ENCODE assay signal across 1 cellular context in the genomic region with DNA sequence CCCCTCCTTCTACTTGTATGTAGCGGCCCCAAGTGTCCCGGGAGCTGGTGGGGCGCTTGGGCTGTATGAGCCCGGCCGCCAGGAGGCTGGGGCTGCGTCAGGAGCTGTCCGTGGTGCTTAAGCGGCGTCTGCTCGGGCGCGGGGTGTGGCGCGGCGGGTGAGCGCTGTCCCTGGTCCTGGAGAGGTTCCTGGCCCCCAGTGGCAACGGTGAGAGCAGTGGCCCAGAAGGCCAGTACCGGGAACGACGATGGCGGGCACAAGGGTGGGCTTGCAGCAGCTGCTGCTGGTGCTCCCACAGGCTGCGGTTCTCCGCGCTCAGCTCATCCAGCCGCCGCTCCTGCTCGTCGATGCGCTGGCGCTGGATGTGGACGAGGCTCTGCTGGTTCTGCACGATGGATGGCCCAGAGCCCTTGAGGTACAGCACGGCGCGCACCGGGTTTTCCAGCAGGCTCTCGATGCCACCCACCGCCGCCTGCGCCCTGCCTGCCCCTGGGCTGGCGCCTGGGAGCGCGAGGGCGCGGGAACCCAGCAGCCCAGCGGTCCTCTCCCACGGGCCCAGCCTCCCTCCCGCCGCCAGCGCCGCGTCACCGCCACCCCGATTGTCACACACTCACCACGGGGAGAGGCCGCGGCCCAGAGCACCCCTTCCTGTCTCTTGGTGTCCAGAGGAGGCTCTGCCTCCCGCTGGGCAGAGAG.
A peak's percentile ranks its signal among the peaks of the same experiment; 100 is the strongest.
TF ChIP-seq lines count a peak whose summit lies in the region.

No MANE protein-coding gene starts in this region.

TF ChIP-seq in H1, 55 proteins besides CTCF, POLR2A, EP300 and RAD21 (continued from another document):
- TF ChIP-seq NANOG (IDR thresholded peaks at IDR 0.05; ENCODE audit: insufficient read depth, low read depth, low read length, poor library complexity, severe bottlenecking): peak; percentile 41
- peak; percentile 55; the same call in 1 of the 2 replicates for TF ChIP-seq E2F6 (IDR thresholded peaks at IDR 0.05)
- no peak for TF ChIP-seq BCL11A (IDR thresholded peaks at IDR 0.05; ENCODE audit: low read depth in 2 of 2, low read length in 2 of 2)
- no peak for TF ChIP-seq CTBP2 (IDR thresholded peaks at IDR 0.05; ENCODE audit: borderline replicate concordance, insufficient read depth, insufficient read length, low read length)
- TF ChIP-seq SIRT6 (IDR thresholded peaks at IDR 0.05; ENCODE audit: low read length): no peak
- no peak for TF ChIP-seq SP4 (IDR thresholded peaks at IDR 0.05; ENCODE audit: low read length)
- TF ChIP-seq TBP (IDR thresholded peaks at IDR 0.05; ENCODE audit: low read depth, low read length): peak; percentile 58; the same call in 1 of the 2 replicates
- no peak for TF ChIP-seq CBX5 (IDR thresholded peaks at IDR 0.05; ENCODE audit: low read depth, low read length)
- TF ChIP-seq, protein P1, sequence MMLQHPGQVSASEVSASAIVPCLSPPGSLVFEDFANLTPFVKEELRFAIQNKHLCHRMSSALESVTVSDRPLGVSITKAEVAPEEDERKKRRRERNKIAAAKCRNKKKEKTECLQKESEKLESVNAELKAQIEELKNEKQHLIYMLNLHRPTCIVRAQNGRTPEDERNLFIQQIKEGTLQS (IDR thresholded peaks at IDR 0.05; ENCODE audit: insufficient read depth, low read depth, low read length): no peak
- TF ChIP-seq CREB1 (IDR thresholded peaks at IDR 0.05): peak; percentile 80
- no peak for TF ChIP-seq GTF2F1 (IDR thresholded peaks at IDR 0.05; ENCODE audit: borderline replicate concordance, low read depth, low read length)
- no peak for TF ChIP-seq TAF1 (IDR thresholded peaks at IDR 0.05; ENCODE audit: low read depth, low read length)
- TF ChIP-seq RNF2 (IDR thresholded peaks at IDR 0.05; ENCODE audit: borderline replicate concordance, low read depth, low read length, missing control alignments, poor library complexity, severe bottlenecking): peak; percentile 41
- TF ChIP-seq SIN3A (conservative IDR thresholded peaks at IDR 0.05 in 1 of 2, IDR thresholded peaks at IDR 0.05 in 1 of 2; ENCODE audit: low read depth in 1 of 2, low read length in 2 of 2): peak; percentile 99 to 100
- no peak for TF ChIP-seq CBX8 (IDR thresholded peaks at IDR 0.05; ENCODE audit: borderline replicate concordance, low read depth, low read length)
- TF ChIP-seq POU5F1 (IDR thresholded peaks at IDR 0.05; ENCODE audit: low read depth, low read length): no peak
- TF ChIP-seq KDM4A (IDR thresholded peaks at IDR 0.05; ENCODE audit: low read depth, low read length, severe bottlenecking): peak; percentile 52
- TF ChIP-seq JUN (IDR thresholded peaks at IDR 0.05; ENCODE audit: low read depth, low read length): no peak
- TF ChIP-seq EZH2 (IDR thresholded peaks at IDR 0.05; ENCODE audit: low read depth, low read length, severe bottlenecking): no peak
- TF ChIP-seq SIX5 (IDR thresholded peaks at IDR 0.05; ENCODE audit: low read depth, low read length): no peak
- no peak for TF ChIP-seq BRCA1 (IDR thresholded peaks at IDR 0.05; ENCODE audit: low read depth, low read length)
- TF ChIP-seq MAFK (IDR thresholded peaks at IDR 0.05; ENCODE audit: low read depth, low read length): no peak
- TF ChIP-seq NRF1 (IDR thresholded peaks at IDR 0.05; ENCODE audit: low read depth, low read length): no peak
- peak; percentile 92 for TF ChIP-seq MAX (IDR thresholded peaks at IDR 0.05)
- no peak for TF ChIP-seq RFX5 (IDR thresholded peaks at IDR 0.05; ENCODE audit: borderline replicate concordance, low read depth, low read length)
- TF ChIP-seq TCF12 (IDR thresholded peaks at IDR 0.05; ENCODE audit: low read depth, low read length): no peak
- TF ChIP-seq, protein P2, sequence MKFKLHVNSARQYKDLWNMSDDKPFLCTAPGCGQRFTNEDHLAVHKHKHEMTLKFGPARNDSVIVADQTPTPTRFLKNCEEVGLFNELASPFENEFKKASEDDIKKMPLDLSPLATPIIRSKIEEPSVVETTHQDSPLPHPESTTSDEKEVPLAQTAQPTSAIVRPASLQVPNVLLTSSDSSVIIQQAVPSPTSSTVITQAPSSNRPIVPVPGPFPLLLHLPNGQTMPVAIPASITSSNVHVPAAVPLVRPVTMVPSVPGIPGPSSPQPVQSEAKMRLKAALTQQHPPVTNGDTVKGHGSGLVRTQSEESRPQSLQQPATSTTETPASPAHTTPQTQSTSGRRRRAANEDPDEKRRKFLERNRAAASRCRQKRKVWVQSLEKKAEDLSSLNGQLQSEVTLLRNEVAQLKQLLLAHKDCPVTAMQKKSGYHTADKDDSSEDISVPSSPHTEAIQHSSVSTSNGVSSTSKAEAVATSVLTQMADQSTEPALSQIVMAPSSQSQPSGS (IDR thresholded peaks at IDR 0.05; ENCODE audit: low read length): no peak
